7 cellular contexts compared by ENCODE assay signal in the genomic region with DNA sequence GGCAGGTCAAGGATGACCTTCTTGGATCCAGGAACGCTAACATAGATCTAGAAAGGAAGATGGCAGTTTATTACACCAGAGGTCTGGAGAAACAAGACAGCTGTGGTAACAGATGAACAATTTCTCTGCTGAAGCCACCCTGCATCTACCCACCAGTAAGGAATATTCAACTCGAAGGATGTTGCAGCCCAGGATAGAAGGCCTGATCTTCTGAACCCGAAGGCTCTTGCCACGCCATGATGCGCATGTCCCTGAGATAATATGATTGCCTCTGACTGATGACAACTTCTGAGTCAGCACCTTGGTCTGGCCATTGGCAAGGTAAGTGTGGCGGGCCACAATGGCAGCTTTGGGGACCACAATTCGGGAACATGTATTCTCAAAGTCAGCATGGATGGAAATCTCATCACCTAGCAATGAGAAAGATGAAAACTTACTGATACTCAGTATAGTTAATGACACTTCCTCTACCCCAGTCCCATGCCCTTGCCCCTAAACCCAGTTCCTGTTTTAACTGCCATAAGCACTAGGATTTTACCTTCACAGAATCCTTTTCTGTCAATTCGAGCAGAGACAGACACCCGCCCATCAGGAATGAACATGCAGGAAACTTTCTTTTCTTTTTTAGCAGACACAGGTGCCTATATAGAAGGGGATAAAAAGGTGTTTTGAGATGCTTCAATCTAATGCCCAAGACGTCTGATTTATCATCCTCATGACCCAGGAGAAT. TPM values are rescaled to one million over a fixed set of nuclear protein-coding genes. Genes with fewer than 3 reads are reported as not detected.
A peak's percentile ranks its signal among the peaks of the same experiment; 100 is the strongest.
DNase-seq lines count a peak whose midpoint lies in the region; ATAC-seq and TF ChIP-seq lines count a peak whose summit lies in the region.

No MANE protein-coding gene starts in this region.

- H3K9me3 ChIP-seq in WERI-Rb-1 (ENCODE audit: severe bottlenecking), result no peaks in the 10 kb centered on the region
- H3K9me3 ChIP-seq in prostate gland, result no peaks in the 10 kb centered on the region

- H3K27me3 ChIP-seq in WERI-Rb-1 (ENCODE audit: insufficient read depth, low read depth, severe bottlenecking) (no peaks in the 10 kb centered on the region), prostate gland (replicated peaks; ENCODE audit: insufficient read depth) (no peaks in the 10 kb centered on the region)

- H3K4me1 ChIP-seq in prostate gland (replicated peaks), result peaks cover 6% of the 10 kb centered on the region

- peaks cover 27% of the 10 kb centered on the region for H3K36me3 Mint-ChIP-seq in IgD-negative memory B cell

- DNase-seq in WERI-Rb-1, result no peak
- DNase-seq in epithelial cell of prostate (ENCODE audit: low read depth, low spot score), result no peak
- DNase-seq in prostate gland (ENCODE audit: low spot score), result no peak
- DNase-seq in occipital lobe (lab: John Stamatoyannopoulos, UW), result no peak
- no peak for DNase-seq in putamen (ENCODE audit: low spot score)

- no peak for TF ChIP-seq POLR2A in prostate gland (IDR thresholded peaks at IDR 0.05)

- H3K27ac ChIP-seq in WERI-Rb-1, result no peak overlapping the region
- peak overlapping the region; percentile 86 for H3K27ac ChIP-seq in epithelial cell of prostate
- peak overlapping the region; percentile 96 to 97 for H3K27ac ChIP-seq in prostate gland

- peaks cover 35% of the 10 kb centered on the region for H3K36me3 ChIP-seq in WERI-Rb-1
- H3K36me3 ChIP-seq in prostate gland, result peaks cover 18 to 25% of the 10 kb centered on the region in 2 donors

- H3K4me3 ChIP-seq in WERI-Rb-1 (ENCODE audit: low read depth, low read length) (peak overlapping the region; percentile 72), prostate gland (peak overlapping the region; percentile 48 to 64)

- H3K4me3 Mint-ChIP-seq in IgD-negative memory B cell, result peak overlapping the region; percentile 82 to 98 (median 97)

- no peaks in the 10 kb centered on the region for H3K27me3 Mint-ChIP-seq in IgD-negative memory B cell

- TF ChIP-seq CTCF in WERI-Rb-1 (IDR thresholded peaks at IDR 0.05; ENCODE audit: low read depth, low read length), result no peak
- no peak for TF ChIP-seq CTCF in prostate gland (IDR thresholded peaks at IDR 0.05)

- peak overlapping the region; percentile 59 to 99 (median 76) for H3K27ac Mint-ChIP-seq in IgD-negative memory B cell

- peaks cover 0 to 3% (median 0%) of the 10 kb centered on the region in 3 donors for H3K9me3 Mint-ChIP-seq in IgD-negative memory B cell

- no peak for ATAC-seq in HG02623 (IDR thresholded peaks at IDR 0.05; ENCODE audit: unreplicated experiment)

- H3K4me1 Mint-ChIP-seq in IgD-negative memory B cell, result peaks cover 28 to 42% (median 41%) of the 10 kb centered on the region in 3 donors

- 35% methylated on average over 10 of the region's 10 CpGs for WGBS in prostate gland

- intact Hi-C loops in prostate gland (cut with DNase I), result no loop called here

RNA-seq across cellular contexts. Expression of a gene that starts 1.8 kb away (rescaled TPM):
- 3,579 TPM for polyA plus RNA-seq in IgD-negative memory B cell
- total RNA-seq in prostate gland, result 100 to 1,000 TPM; 618 to 736 TPM
- total RNA-seq in occipital lobe, result 317 TPM

RNA-seq across cellular contexts. Expression of a gene that starts 27.0 kb away (rescaled TPM):
- polyA plus RNA-seq in IgD-negative memory B cell, result not detected
- total RNA-seq in prostate gland (1 to 10 TPM in 1 of 2 donors, not detected in 1; 1.2 TPM), occipital lobe (not detected)

RNA-seq across cellular contexts. Expression of a gene that starts 30.1 kb away (rescaled TPM):
- 64.0 TPM for polyA plus RNA-seq in IgD-negative memory B cell
- 10 to 100 TPM; 20.3 to 23.2 TPM for total RNA-seq in prostate gland
- 16.2 TPM for total RNA-seq in occipital lobe

RNA-seq across cellular contexts. Expression of a gene that starts 30.2 kb away (rescaled TPM):
- polyA plus RNA-seq in IgD-negative memory B cell, result 0.64 TPM
- total RNA-seq in prostate gland (1 to 10 TPM; 1.6 to 2.4 TPM), occipital lobe (2.2 TPM)

RNA-seq across cellular contexts. Expression of a gene that starts 36.7 kb away (rescaled TPM):
- polyA plus RNA-seq in IgD-negative memory B cell, result 12.8 TPM
- total RNA-seq in prostate gland, result 10 to 100 TPM; 30.0 to 31.8 TPM
- total RNA-seq in occipital lobe, result 22.1 TPM
